ENCODE assay signal across 1 cellular context in the genomic region with DNA sequence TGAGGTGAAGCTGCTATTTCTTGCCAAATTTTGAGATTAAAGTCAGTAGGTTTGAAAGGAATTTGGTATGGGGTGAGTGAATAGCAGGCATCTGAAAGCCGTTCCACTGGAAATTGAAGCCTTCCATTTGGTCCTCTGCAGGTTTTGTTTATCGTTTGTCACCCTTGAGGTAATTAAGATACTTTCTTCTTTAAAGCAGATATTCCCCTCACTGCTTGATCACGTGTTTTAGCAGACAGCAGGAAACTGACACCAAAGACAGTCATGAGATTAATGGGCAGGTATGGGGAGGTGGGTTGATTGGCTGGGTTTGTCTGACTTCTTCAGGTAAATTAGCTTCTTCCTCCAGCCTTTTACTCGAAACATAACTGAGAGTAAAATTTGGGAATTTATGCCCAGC.
TF ChIP-seq lines count a peak whose summit lies in the region.

No MANE protein-coding gene starts in this region.

TF ChIP-seq in K562, 482 proteins besides CTCF, POLR2A, EP300 and RAD21 (continued from another document):
- TF ChIP-seq, protein P1, sequence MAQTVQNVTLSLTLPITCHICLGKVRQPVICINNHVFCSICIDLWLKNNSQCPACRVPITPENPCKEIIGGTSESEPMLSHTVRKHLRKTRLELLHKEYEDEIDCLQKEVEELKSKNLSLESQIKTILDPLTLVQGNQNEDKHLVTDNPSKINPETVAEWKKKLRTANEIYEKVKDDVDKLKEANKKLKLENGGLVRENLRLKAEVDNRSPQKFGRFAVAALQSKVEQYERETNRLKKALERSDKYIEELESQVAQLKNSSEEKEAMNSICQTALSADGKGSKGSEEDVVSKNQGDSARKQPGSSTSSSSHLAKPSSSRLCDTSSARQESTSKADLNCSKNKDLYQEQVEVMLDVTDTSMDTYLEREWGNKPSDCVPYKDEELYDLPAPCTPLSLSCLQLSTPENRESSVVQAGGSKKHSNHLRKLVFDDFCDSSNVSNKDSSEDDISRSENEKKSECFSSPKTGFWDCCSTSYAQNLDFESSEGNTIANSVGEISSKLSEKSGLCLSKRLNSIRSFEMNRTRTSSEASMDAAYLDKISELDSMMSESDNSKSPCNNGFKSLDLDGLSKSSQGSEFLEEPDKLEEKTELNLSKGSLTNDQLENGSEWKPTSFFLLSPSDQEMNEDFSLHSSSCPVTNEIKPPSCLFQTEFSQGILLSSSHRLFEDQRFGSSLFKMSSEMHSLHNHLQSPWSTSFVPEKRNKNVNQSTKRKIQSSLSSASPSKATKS (CRISPR knock-in tag; IDR thresholded peaks at IDR 0.05) = no peak
- TF ChIP-seq LCOR (CRISPR knock-in tag; IDR thresholded peaks at IDR 0.05) (no peak), SRSF9 (IDR thresholded peaks at IDR 0.05; ENCODE audit: borderline replicate concordance, low read depth, low read length) (no peak), PURB (CRISPR knock-in tag; IDR thresholded peaks at IDR 0.05; ENCODE audit: low read depth) (no peak), IFI16 (CRISPR knock-in tag; IDR thresholded peaks at IDR 0.05) (no peak), POLR2AphosphoS2 (IDR thresholded peaks at IDR 0.05; ENCODE audit: low read length) (no peak), TAF1 (IDR thresholded peaks at IDR 0.05; ENCODE audit: control insufficient read depth, extremely low read depth, insufficient read depth, low read length, severe bottlenecking) (no peak), NFXL1 (CRISPR knock-in tag; IDR thresholded peaks at IDR 0.05) (no peak), IRF2 (CRISPR knock-in tag; IDR thresholded peaks at IDR 0.05) (no peak), GTF2F1 (IDR thresholded peaks at IDR 0.05; ENCODE audit: low read depth, low read length) (no peak), RFX1 (IDR thresholded peaks at IDR 0.05) (no peak), MEIS2 (IDR thresholded peaks at IDR 0.05; ENCODE audit: partially characterized antibody) (peak; percentile 29), KDM4B (IDR thresholded peaks at IDR 0.05; ENCODE audit: borderline replicate concordance in 2 of 2, low read depth in 1 of 2) (no peak)
- TF ChIP-seq, protein P2, sequence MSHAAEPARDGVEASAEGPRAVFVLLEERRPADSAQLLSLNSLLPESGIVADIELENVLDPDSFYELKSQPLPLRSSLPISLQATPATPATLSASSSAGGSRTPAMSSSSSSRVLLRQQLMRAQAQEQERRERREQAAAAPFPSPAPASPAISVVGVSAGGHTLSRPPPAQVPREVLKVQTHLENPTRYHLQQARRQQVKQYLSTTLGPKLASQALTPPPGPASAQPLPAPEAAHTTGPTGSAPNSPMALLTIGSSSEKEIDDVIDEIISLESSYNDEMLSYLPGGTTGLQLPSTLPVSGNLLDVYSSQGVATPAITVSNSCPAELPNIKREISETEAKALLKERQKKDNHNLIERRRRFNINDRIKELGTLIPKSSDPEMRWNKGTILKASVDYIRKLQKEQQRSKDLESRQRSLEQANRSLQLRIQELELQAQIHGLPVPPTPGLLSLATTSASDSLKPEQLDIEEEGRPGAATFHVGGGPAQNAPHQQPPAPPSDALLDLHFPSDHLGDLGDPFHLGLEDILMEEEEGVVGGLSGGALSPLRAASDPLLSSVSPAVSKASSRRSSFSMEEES (CRISPR knock-in tag; IDR thresholded peaks at IDR 0.05) = peak; percentile 70
- TF ChIP-seq, protein P3, sequence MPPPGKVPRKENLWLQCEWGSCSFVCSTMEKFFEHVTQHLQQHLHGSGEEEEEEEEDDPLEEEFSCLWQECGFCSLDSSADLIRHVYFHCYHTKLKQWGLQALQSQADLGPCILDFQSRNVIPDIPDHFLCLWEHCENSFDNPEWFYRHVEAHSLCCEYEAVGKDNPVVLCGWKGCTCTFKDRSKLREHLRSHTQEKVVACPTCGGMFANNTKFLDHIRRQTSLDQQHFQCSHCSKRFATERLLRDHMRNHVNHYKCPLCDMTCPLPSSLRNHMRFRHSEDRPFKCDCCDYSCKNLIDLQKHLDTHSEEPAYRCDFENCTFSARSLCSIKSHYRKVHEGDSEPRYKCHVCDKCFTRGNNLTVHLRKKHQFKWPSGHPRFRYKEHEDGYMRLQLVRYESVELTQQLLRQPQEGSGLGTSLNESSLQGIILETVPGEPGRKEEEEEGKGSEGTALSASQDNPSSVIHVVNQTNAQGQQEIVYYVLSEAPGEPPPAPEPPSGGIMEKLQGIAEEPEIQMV (tag; conservative IDR thresholded peaks at IDR 0.05; ENCODE audit: low read depth) = peak; percentile 66
- TF ChIP-seq, protein P4, sequence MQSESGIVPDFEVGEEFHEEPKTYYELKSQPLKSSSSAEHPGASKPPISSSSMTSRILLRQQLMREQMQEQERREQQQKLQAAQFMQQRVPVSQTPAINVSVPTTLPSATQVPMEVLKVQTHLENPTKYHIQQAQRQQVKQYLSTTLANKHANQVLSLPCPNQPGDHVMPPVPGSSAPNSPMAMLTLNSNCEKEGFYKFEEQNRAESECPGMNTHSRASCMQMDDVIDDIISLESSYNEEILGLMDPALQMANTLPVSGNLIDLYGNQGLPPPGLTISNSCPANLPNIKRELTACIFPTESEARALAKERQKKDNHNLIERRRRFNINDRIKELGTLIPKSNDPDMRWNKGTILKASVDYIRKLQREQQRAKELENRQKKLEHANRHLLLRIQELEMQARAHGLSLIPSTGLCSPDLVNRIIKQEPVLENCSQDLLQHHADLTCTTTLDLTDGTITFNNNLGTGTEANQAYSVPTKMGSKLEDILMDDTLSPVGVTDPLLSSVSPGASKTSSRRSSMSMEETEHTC (IDR thresholded peaks at IDR 0.05) = no peak
